In genomic region chr6:107128175-107128574, GRCh38 we compare ENCODE assay signal across 20 cellular contexts.
"Had no signal": no experiment of that assay in that cellular context is flagged by ENCODE, and none has a peak within 500 bp of the region (broad histone marks: within the 10 kb centered on the region; RNA-seq: fewer than 3 reads in every experiment).

No MANE protein-coding gene starts in this region.

- H3K9me3 ChIP-seq: ascending aorta, colonic mucosa, psoas muscle, transverse colon had no signal

- DNase-seq: activated CD4-positive, alpha-beta T cell treated with anti-CD3 and anti-CD28 coated beads, Interleukin-2, amount 50 U/mL, for 4 hours; activated CD8-positive, alpha-beta memory T cell treated with anti-CD3 and anti-CD28 coated beads, Interleukin-2, amount 10 ng/mL, durations not matched to agents 7 days and 5 days; activated effector memory CD4-positive, alpha-beta T cell treated with anti-CD3 and anti-CD28 coated beads, Interleukin-2, amount 50 U/mL, for 16 hours; activated naive CD8-positive, alpha-beta T cell treated with anti-CD3 and anti-CD28 coated beads for 36 hours; activated T-cell treated with anti-CD3 and anti-CD28 coated beads, Interleukin-2, amount 50 U/mL, for 4 hours; colonic mucosa; effector CD4-positive, alpha-beta T cell; foreskin keratinocyte; islet precursor cell; mesendoderm; psoas muscle; stimulated activated CD4-positive, alpha-beta T cell treated with anti-CD3 and anti-CD28 coated beads, Interleukin-2, amount 100 ng/mL, for 24 hours; stimulated activated naive CD4-positive, alpha-beta T cell; substantia nigra; SW 1271; transverse colon had no signal

- H3K27ac ChIP-seq: ascending aorta, colonic mucosa, foreskin keratinocyte, psoas muscle, transverse colon had no signal

- H3K36me3 ChIP-seq: ascending aorta, colonic mucosa, transverse colon had no signal

- ATAC-seq: activated CD4-positive, CD25-positive, alpha-beta regulatory T cell treated with anti-CD3 and anti-CD28 coated beads, Interleukin-2, amount 50 U/mL, for 24 hours; activated CD8-positive, alpha-beta memory T cell treated with anti-CD3 and anti-CD28 coated beads, Interleukin-2, amount 10 ng/mL, durations not matched to agents 7 days and 5 days; activated T-cell treated with anti-CD3 and anti-CD28 coated beads, Interleukin-2, amount 50 U/mL, for 4 hours; foreskin keratinocyte; left lobe of liver; psoas muscle; sciatic nerve had no signal

- H3K27me3 ChIP-seq: ascending aorta, colonic mucosa, transverse colon had no signal

- H3K4me3 ChIP-seq: ascending aorta, colonic mucosa, psoas muscle, transverse colon had no signal

- H3K4me1 ChIP-seq: ascending aorta, colonic mucosa, foreskin keratinocyte, psoas muscle had no signal
